1 cellular context compared by ENCODE assay signal in genomic region chr7:143382791-143383641, GRCh38.
TF ChIP-seq lines count a peak whose summit lies in the region.

No MANE protein-coding gene starts in this region.

TF ChIP-seq in endothelial cell of umbilical vein, 7 proteins besides CTCF, POLR2A, EP300 and RAD21:
- no peak for TF ChIP-seq POLR2AphosphoS5 (IDR thresholded peaks at IDR 0.05; ENCODE audit: insufficient read depth, low read depth, low read length)
- TF ChIP-seq, protein P1, sequence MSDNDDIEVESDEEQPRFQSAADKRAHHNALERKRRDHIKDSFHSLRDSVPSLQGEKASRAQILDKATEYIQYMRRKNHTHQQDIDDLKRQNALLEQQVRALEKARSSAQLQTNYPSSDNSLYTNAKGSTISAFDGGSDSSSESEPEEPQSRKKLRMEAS (IDR thresholded peaks at IDR 0.05; ENCODE audit: insufficient read depth, insufficient read length) = no peak
- TF ChIP-seq GATA2 (IDR thresholded peaks at IDR 0.05; ENCODE audit: insufficient read depth, insufficient read length, low read depth, low read length) = no peak
- TF ChIP-seq EZH2 (IDR thresholded peaks at IDR 0.05; ENCODE audit: borderline replicate concordance, low read depth, low read length, severe bottlenecking) = no peak
- TF ChIP-seq FOS (IDR thresholded peaks at IDR 0.05; ENCODE audit: borderline replicate concordance, insufficient read depth, low read length) = no peak
- TF ChIP-seq MYC (IDR thresholded peaks at IDR 0.05; ENCODE audit: low read depth, low read length) = no peak
- no peak for TF ChIP-seq JUN (IDR thresholded peaks at IDR 0.05; ENCODE audit: borderline replicate concordance, insufficient read depth, insufficient read length, low read depth)
